Comparison of ENCODE assay signal across 29 cellular contexts in genomic region chr11:81267246-81267645, GRCh38.
"Had no signal": no experiment of that assay in that cellular context is flagged by ENCODE, and none has a peak within 500 bp of the region (broad histone marks: within the 10 kb centered on the region; RNA-seq: fewer than 3 reads in every experiment).

No MANE protein-coding gene starts in this region.

- H3K27me3 ChIP-seq: ascending aorta, cardiac muscle cell had no signal

- H3K4me1 ChIP-seq: ascending aorta had no signal

- H3K36me3 ChIP-seq: ascending aorta, cardiac muscle cell had no signal

- H3K4me3 ChIP-seq: ascending aorta, cardiac muscle cell had no signal

- DNase-seq: activated B cell treated with CpG ODN at 0.5 μM for 24 hours; activated CD4-positive, alpha-beta memory T cell treated with anti-CD3 and anti-CD28 coated beads for 36 hours; activated CD4-positive, alpha-beta T cell treated with anti-CD3 and anti-CD28 coated beads for 4 hours; activated CD4-positive, alpha-beta T cell treated with anti-CD3 and anti-CD28 coated beads, Interleukin-2, amount 10 ng/mL, durations not matched to agents 24 days and 14 days; activated CD4-positive, alpha-beta T cell treated with anti-CD3 and anti-CD28 coated beads, Interleukin-2, amount 50 U/mL, for 1 hour; activated CD4-positive, alpha-beta T cell treated with anti-CD3 and anti-CD28 coated beads, Interleukin-2, amount 50 U/mL, for 4 hours; activated CD4-positive, CD25-positive, alpha-beta regulatory T cell treated with anti-CD3 and anti-CD28 coated beads, Interleukin-2, amount 50 U/mL, for 72 hours; activated CD8-positive, alpha-beta memory T cell treated with anti-CD3 and anti-CD28 coated beads, Interleukin-2, amount 50 U/mL, for 48 hours; activated CD8-positive, alpha-beta T cell treated with anti-CD3 and anti-CD28 coated beads for 36 hours; activated effector memory CD4-positive, alpha-beta T cell treated with Interleukin-2 at 50 U/mL for 16 hours; activated gamma-delta T cell; activated naive CD4-positive, alpha-beta T cell treated with anti-CD3 and anti-CD28 coated beads, Interleukin-2, amount 10 ng/mL, durations not matched to agents 7 days and 5 days; activated naive CD4-positive, alpha-beta T cell treated with Interleukin-2 at 50 U/mL for 16 hours; activated naive CD8-positive, alpha-beta T cell treated with anti-CD3 and anti-CD28 coated beads, Interleukin-2, amount 10 ng/mL, durations not matched to agents 7 days and 5 days; activated naive CD8-positive, alpha-beta T cell treated with anti-CD3 and anti-CD28 coated beads, Interleukin-2, amount 50 U/mL, for 24 hours; activated T-cell treated with anti-CD3 and anti-CD28 coated beads, Interleukin-2, amount 50 U/mL, for 24 hours; activated T-cell treated with anti-CD3 and anti-CD28 coated beads, Interleukin-2, amount 50 U/mL, for 48 hours; amygdala; anterior cingulate cortex; caudate nucleus; cerebellar nuclear complex; T-helper 1 cell; T-helper 2 cell; T-helper 9 cell had no signal

- FAIRE-seq: bronchial epithelial cell, TTC549 had no signal

- H3K27ac ChIP-seq: ascending aorta, cardiac muscle cell, VCaP had no signal

- H3K9me3 ChIP-seq: ascending aorta had no signal
